Comparison of ENCODE assay signal across 8 cellular contexts in the genomic region with DNA sequence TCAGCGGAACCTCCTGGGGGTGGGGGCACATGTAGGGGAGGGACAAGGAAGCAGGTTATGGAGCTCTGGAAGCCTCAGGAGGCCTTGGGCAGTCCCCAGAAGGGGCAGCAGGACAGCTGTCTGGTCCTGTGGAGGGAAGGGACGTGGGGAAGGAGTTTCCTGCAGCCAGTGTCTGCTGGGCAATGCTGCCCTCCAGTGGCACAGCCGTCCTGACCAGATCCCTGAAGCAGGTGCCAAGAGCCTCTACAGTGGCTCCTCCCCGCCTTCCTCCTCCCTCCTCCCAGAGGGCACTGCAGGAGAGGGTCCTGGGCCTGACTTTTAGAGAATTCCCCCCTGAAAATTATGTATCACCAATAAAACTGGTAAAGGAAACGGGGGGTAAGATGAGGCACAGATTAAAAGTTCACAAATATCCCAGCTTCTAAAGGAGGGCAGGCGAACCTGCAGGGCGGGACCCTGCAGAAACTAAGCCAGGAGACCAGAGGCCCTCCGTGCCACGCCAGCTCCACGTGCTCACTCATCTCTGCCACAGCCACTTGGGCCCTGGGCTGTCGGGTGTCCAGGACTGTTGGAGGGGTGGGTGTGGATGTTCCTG.
A peak's percentile ranks its signal among the peaks of the same experiment; 100 is the strongest.
DNase-seq lines count a peak whose midpoint lies in the region; ATAC-seq lines count a peak whose summit lies in the region.

No MANE protein-coding gene starts in this region.

- DNase-seq in DMS114 treated with DMSO at 0.1 percent for 48 hours (lab: John Stamatoyannopoulos, UW; ENCODE audit: unreplicated experiment) (peak; percentile 18), HS-5 (ENCODE audit: low read depth) (peak; percentile 25), SW 1271 (lab: John Stamatoyannopoulos, UW) (peak; percentile 31 to 56), germinal center (ENCODE audit: low spot score) (peak; percentile 5), renal cortical epithelial cell (ENCODE audit: low read depth) (peak; percentile 32)

- ATAC-seq in GM21825 (IDR thresholded peaks at IDR 0.05; ENCODE audit: unreplicated experiment) (no peak), HG02623 (IDR thresholded peaks at IDR 0.05; ENCODE audit: unreplicated experiment) (no peak), GM18909 (IDR thresholded peaks at IDR 0.05; ENCODE audit: poor library complexity, unreplicated experiment) (no peak)
